In genomic region chr10:102627446-102628293, GRCh38 we compare ENCODE assay signal across 8 cellular contexts. TPM values are rescaled to one million over a fixed set of nuclear protein-coding genes. Genes with fewer than 3 reads are reported as not detected.
DNase-seq lines count a peak whose midpoint lies in the region; ATAC-seq and TF ChIP-seq lines count a peak whose summit lies in the region.

No MANE protein-coding gene starts in this region.

- no peak for TF ChIP-seq CTCF in thoracic aorta (IDR thresholded peaks at IDR 0.05)

- H3K36me3 Mint-ChIP-seq in activated naive CD8-positive, alpha-beta T cell treated with anti-CD3 and anti-CD28 coated beads, Interleukin-2, amount 50 U/mL, for 24 hours (ENCODE audit: low read depth) = no peaks in the 10 kb centered on the region

- WGBS in HUES64 = 45% methylated on average over 16 of the region's 16 CpGs

- no peaks in the 10 kb centered on the region for H3K9me3 Mint-ChIP-seq in activated naive CD8-positive, alpha-beta T cell treated with anti-CD3 and anti-CD28 coated beads, Interleukin-2, amount 50 U/mL, for 24 hours

- H3K9ac ChIP-seq in HUES64 (ENCODE audit: low read depth, low read length) = peak overlapping the region; percentile 70

- H3K9me3 ChIP-seq in HUES64 (ENCODE audit: insufficient read depth, low read depth, low read length) = no peaks in the 10 kb centered on the region
- H3K9me3 ChIP-seq in thoracic aorta = no peaks in the 10 kb centered on the region

- H3K27ac ChIP-seq in HUES64 (ENCODE audit: low read depth, low read length) (peak overlapping the region; percentile 95), thoracic aorta (peak overlapping the region; percentile 92 to 98)

- H3K36me3 ChIP-seq in HUES64 (ENCODE audit: insufficient read depth, low read length) = no peaks in the 10 kb centered on the region; the same call in 1 of the 2 replicates
- peaks cover 4% of the 10 kb centered on the region for H3K36me3 ChIP-seq in thoracic aorta

- no peak overlapping the region for H3K27ac Mint-ChIP-seq in activated naive CD8-positive, alpha-beta T cell treated with anti-CD3 and anti-CD28 coated beads, Interleukin-2, amount 50 U/mL, for 24 hours

- H3K4me1 Mint-ChIP-seq in activated naive CD8-positive, alpha-beta T cell treated with anti-CD3 and anti-CD28 coated beads, Interleukin-2, amount 50 U/mL, for 24 hours = peaks cover 6% of the 10 kb centered on the region

- H3K27me3 ChIP-seq in HUES64 (ENCODE audit: insufficient read depth, low read length) = no peaks in the 10 kb centered on the region
- H3K27me3 ChIP-seq in thoracic aorta (replicated peaks; ENCODE audit: insufficient read depth) = no peaks in the 10 kb centered on the region

- ATAC-seq in thoracic aorta (ENCODE audit: insufficient number of reproducible peaks, low FRiP score, low read depth) = peak; percentile 58
- no peak for ATAC-seq in activated naive CD8-positive, alpha-beta T cell treated with anti-CD3 and anti-CD28 coated beads, Interleukin-2, amount 50 U/mL, for 24 hours
- no peak for ATAC-seq in GM19035 (IDR thresholded peaks at IDR 0.05; ENCODE audit: unreplicated experiment)

- H3K27me3 Mint-ChIP-seq in activated naive CD8-positive, alpha-beta T cell treated with anti-CD3 and anti-CD28 coated beads, Interleukin-2, amount 50 U/mL, for 24 hours = no peaks in the 10 kb centered on the region

- no peak overlapping the region for H3K4me3 Mint-ChIP-seq in activated naive CD8-positive, alpha-beta T cell treated with anti-CD3 and anti-CD28 coated beads, Interleukin-2, amount 50 U/mL, for 24 hours

- H3K4me1 ChIP-seq in HUES64 (ENCODE audit: insufficient read depth, low read length) (peaks cover 57% of the 10 kb centered on the region), thoracic aorta (ENCODE audit: control insufficient read depth in 1 of 2, low read depth in 2 of 2) (peaks cover 57 to 87% of the 10 kb centered on the region in 2 donors)

- DNase-seq in cerebellar cortex (ENCODE audit: low spot score) (peak; percentile 55), left kidney (ENCODE audit: low read depth, low spot score) (peak; percentile 65), thoracic aorta (ENCODE audit: low spot score) (no peak), DMS153 (lab: John Stamatoyannopoulos, UW) (no peak), DMS153 treated with DMSO at 0.1 percent for 48 hours (lab: John Stamatoyannopoulos, UW; ENCODE audit: unreplicated experiment) (no peak)
- DNase-seq in activated naive CD8-positive, alpha-beta T cell treated with anti-CD3 and anti-CD28 coated beads, Interleukin-2, amount 50 U/mL, for 24 hours = no peak

- no peak overlapping the region for H3K4me3 ChIP-seq in HUES64 (ENCODE audit: low read length)
- H3K4me3 ChIP-seq in thoracic aorta = peak overlapping the region; percentile 30

RNA-seq across cellular contexts. Expression of gene TRIM8, which starts 16.6 kb away (rescaled TPM):
- polyA plus RNA-seq in HUES64 (2013, experiment 1 of 2) = 25.3 TPM
- polyA plus RNA-seq in HUES64 (2013, experiment 2 of 2) = 23.8 TPM
- total RNA-seq in thoracic aorta = 100 to 1,000 TPM; 154 to 192 TPM

Comparison
In these comparisons a context has a peak if more than half of its experiments do, and no peak if none do; other contexts are left out.
1. DNase-seq: peak in cerebellar cortex (single experiment) and left kidney (single experiment); none in thoracic aorta (single experiment), DMS153 (single experiment), DMS153 treated with DMSO at 0.1 percent for 48 hours (single experiment) and activated naive CD8-positive, alpha-beta T cell treated with anti-CD3 and anti-CD28 coated beads, Interleukin-2, amount 50 U/mL, for 24 hours (single experiment).